Comparison of ENCODE assay signal across 14 cellular contexts in genomic region chr7:1856161-1856965, GRCh38.
DNase-seq lines count a peak whose midpoint lies in the region; ATAC-seq and TF ChIP-seq lines count a peak whose summit lies in the region.
"Had no signal": no experiment of that assay in that cellular context is flagged by ENCODE, and none has a peak within 500 bp of the region (broad histone marks: within the 10 kb centered on the region; RNA-seq: fewer than 3 reads in every experiment).

No MANE protein-coding gene starts in this region.

- no peaks in the 10 kb centered on the region for H3K36me3 ChIP-seq in left lung
- H3K36me3 ChIP-seq: colonic mucosa had no signal

- peak; percentile 2 for DNase-seq in stimulated activated CD4-positive, alpha-beta T cell treated with anti-CD3 and anti-CD28 coated beads, Interleukin-4, amount 100 ng/mL, for 1 hour
- no peak for DNase-seq in stimulated activated CD4-positive, alpha-beta T cell treated with anti-CD3 and anti-CD28 coated beads, Interleukin-2, amount 100 ng/mL, for 24 hours
- peak; percentile 31 for DNase-seq in coronary artery (ENCODE audit: low spot score)
- DNase-seq in left lung = peak; percentile 25 to 75
- no peak for DNase-seq in COR-L47 (lab: John Stamatoyannopoulos, UW)
- no peak for DNase-seq in DMS153 (lab: John Stamatoyannopoulos, UW)
- no peak for DNase-seq in AML-193 (lab: John Stamatoyannopoulos, UW)
- DNase-seq: colonic mucosa; Karpas-422; small intestine; stimulated activated naive CD8-positive, alpha-beta T cell treated with anti-CD3 and anti-CD28 coated beads, Interleukin-15, amount 100 ng/mL, for 72 hours had no signal

- ATAC-seq in left lung = no peak
- no peak for ATAC-seq in GM19455 (IDR thresholded peaks at IDR 0.05; ENCODE audit: unreplicated experiment)
- ATAC-seq: stimulated activated naive CD8-positive, alpha-beta T cell treated with anti-CD3 and anti-CD28 coated beads, Interleukin-15, amount 100 ng/mL, for 72 hours; T-cell had no signal

- intact Hi-C loops in left lung (cut with DNase I) = no loop called here

- H3K4me3 ChIP-seq in coronary artery = no peak overlapping the region
- no peak overlapping the region for H3K4me3 ChIP-seq in left lung
- H3K4me3 ChIP-seq: colonic mucosa, hepatocyte had no signal

- no peaks in the 10 kb centered on the region for H3K4me1 ChIP-seq in left lung
- H3K4me1 ChIP-seq: colonic mucosa had no signal

- TF ChIP-seq CTCF in coronary artery (IDR thresholded peaks at IDR 0.05) (no peak), left lung (IDR thresholded peaks at IDR 0.05) (no peak)

- H3K27ac ChIP-seq in coronary artery (no peak overlapping the region), left lung (no peak overlapping the region)
- H3K27ac ChIP-seq: colonic mucosa, hepatocyte had no signal

- H3K27me3 ChIP-seq in left lung = no peaks in the 10 kb centered on the region
- H3K27me3 ChIP-seq: colonic mucosa, hepatocyte had no signal

- no peaks in the 10 kb centered on the region for H3K9me3 ChIP-seq in left lung
- H3K9me3 ChIP-seq: colonic mucosa had no signal

Comparison
In these comparisons a context has a peak if more than half of its experiments do, and no peak if none do; other contexts are left out.
1. DNase-seq: peak in stimulated activated CD4-positive, alpha-beta T cell treated with anti-CD3 and anti-CD28 coated beads, Interleukin-4, amount 100 ng/mL, for 1 hour (single experiment), coronary artery (single experiment) and left lung (2 of 2); none in stimulated activated CD4-positive, alpha-beta T cell treated with anti-CD3 and anti-CD28 coated beads, Interleukin-2, amount 100 ng/mL, for 24 hours (0 of 2), COR-L47 (single experiment), DMS153 (single experiment) and AML-193 (0 of 2).